In the genomic region with DNA sequence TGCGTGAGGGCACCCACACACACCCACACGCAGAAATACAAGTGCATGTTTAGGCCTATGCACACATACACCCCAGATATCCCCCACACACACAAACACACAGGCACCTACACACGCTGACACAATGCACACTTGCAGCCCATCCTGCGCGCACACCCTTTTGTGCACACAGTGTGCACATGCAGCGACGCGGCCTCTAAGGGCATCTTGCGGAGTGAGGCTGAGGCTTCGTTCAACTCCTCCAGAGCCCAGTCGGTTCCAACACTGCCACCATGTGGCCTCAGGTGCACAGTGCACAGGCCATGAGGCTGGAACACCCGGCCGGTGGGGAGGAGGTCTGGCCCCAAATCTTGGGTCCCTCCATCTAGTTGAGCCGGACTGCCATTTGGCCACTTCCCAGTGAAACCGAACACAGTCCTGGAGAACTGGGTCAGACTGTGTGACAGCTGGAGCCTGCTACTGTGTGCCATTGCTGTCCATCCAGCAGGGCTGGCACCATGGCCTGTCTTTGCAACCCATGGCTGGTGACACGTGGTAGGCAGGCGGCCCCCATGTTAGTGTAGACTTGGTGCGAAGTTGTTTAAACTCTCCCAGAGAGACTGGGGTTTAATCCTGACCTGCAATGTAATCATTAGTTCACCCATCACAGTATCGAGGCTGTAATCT, we compare ENCODE assay signal across 9 cellular contexts.
DNase-seq lines count a peak whose midpoint lies in the region; ATAC-seq, FAIRE-seq and TF ChIP-seq lines count a peak whose summit lies in the region.
"Had no signal": no experiment of that assay in that cellular context is flagged by ENCODE, and none has a peak within 500 bp of the region (broad histone marks: within the 10 kb centered on the region; RNA-seq: fewer than 3 reads in every experiment).

No MANE protein-coding gene starts in this region.

- FAIRE-seq in bronchial epithelial cell (lab: Jason Lieb, UNC) (peak; percentile 50), kidney (lab: Jason Lieb, UNC) (no peak)
- FAIRE-seq: TTC549 had no signal

- H3K9me3 Mint-ChIP-seq in Calu3 (ENCODE audit: low read depth, unreplicated experiment) = no peaks in the 10 kb centered on the region
- peaks cover 3% of the 10 kb centered on the region; the same call in 1 of the 2 replicates for H3K9me3 Mint-ChIP-seq in WTC11

- no peak overlapping the region for H3K27ac ChIP-seq in kidney (ENCODE audit: low read depth in 2 of 2, low read length in 2 of 2)

- H3K36me3 ChIP-seq in bronchial epithelial cell (ENCODE audit: control insufficient read depth, insufficient read depth, low read length) (no peaks in the 10 kb centered on the region), kidney (ENCODE audit: control insufficient read depth in 1 of 2, insufficient read depth in 2 of 2, low read length in 2 of 2) (no peaks in the 10 kb centered on the region)

- H3K27ac Mint-ChIP-seq in Calu3 (ENCODE audit: unreplicated experiment) (no peak overlapping the region), WTC11 (no peak overlapping the region)

- intact Hi-C loops in Calu3 (cut with micrococcal nuclease; ENCODE audit: unreplicated experiment) = loop anchor here (5.0 kb wide), 1 partner anchor 822 kb away; no protein-coding TSS in a partner anchor
- intact Hi-C loops in kidney (cut with DNase I) = loop anchor here (10.0 kb wide), 1 partner anchor 824 kb away; no protein-coding TSS in a partner anchor

- H3K36me3 Mint-ChIP-seq in Calu3 (ENCODE audit: insufficient read depth, unreplicated experiment) = no peaks in the 10 kb centered on the region
- no peaks in the 10 kb centered on the region for H3K36me3 Mint-ChIP-seq in WTC11

- H3K9ac ChIP-seq in kidney (ENCODE audit: low read length in 2 of 2) = no peak overlapping the region

- no TSS peak for BruUV-seq in Calu3 (replicated peaks; lab: Mats Ljungman, UMichigan)

- DNase-seq in Calu3 = peak; percentile 69
- DNase-seq in HCEC 1CT = peak; percentile 49
- peak; percentile 38 for DNase-seq in NCI-H2081 treated with DMSO at 0.1 percent for 48 hours (lab: John Stamatoyannopoulos, UW)
- peak; percentile 89 for DNase-seq in WTC11 (ENCODE audit: low spot score)
- peak; percentile 49 for DNase-seq in bronchial epithelial cell (ENCODE audit: low read depth)
- DNase-seq in kidney = no peak
- DNase-seq in stimulated activated CD4-positive, alpha-beta T cell treated with anti-CD3 and anti-CD28 coated beads, Interleukin-1b, Interleukin-23, amount 100 ng/mL, for 4 hours (ENCODE audit: low read depth in 2 of 2) = peak; percentile 41 to 55

- TF ChIP-seq CTCF in Calu3 (IDR thresholded peaks at IDR 0.05; ENCODE audit: unreplicated experiment) (peak; percentile 78), WTC11 (IDR thresholded peaks at IDR 0.05) (peak; percentile 91), bronchial epithelial cell (IDR thresholded peaks at IDR 0.05; ENCODE audit: insufficient read depth, low read length, severe bottlenecking) (peak; percentile 95), kidney (IDR thresholded peaks at IDR 0.05; ENCODE audit: borderline replicate concordance, extremely low read depth, insufficient read depth) (peak; percentile 92)

- peaks cover 3% of the 10 kb centered on the region for H3K27me3 ChIP-seq in bronchial epithelial cell (ENCODE audit: control insufficient read depth, insufficient read depth, low read length)

- H3K27me3 Mint-ChIP-seq in Calu3 (ENCODE audit: unreplicated experiment) = peaks cover 92% of the 10 kb centered on the region
- peaks cover 10% of the 10 kb centered on the region for H3K27me3 Mint-ChIP-seq in WTC11 (ENCODE audit: low read depth)

- POLR2A ChIA-PET in WTC11 (lab: Charles Lee) = no interaction called here

- peak; percentile 98 for ATAC-seq in WTC11
- no peak for ATAC-seq in HG03342 (IDR thresholded peaks at IDR 0.05; ENCODE audit: unreplicated experiment)

- no peaks in the 10 kb centered on the region for H3K9me3 ChIP-seq in kidney (ENCODE audit: control insufficient read depth in 1 of 2, low read length in 2 of 2)

- no peaks in the 10 kb centered on the region for H3K4me1 ChIP-seq in kidney (ENCODE audit: control insufficient read depth in 1 of 2, insufficient read depth in 1 of 2, low read depth in 1 of 2, low read length in 2 of 2)

- H3K4me1 Mint-ChIP-seq in Calu3 (ENCODE audit: low read depth, unreplicated experiment) = no peaks in the 10 kb centered on the region
- H3K4me1 Mint-ChIP-seq in WTC11 = peaks cover 3% of the 10 kb centered on the region; the same call in 1 of the 2 replicates

- no peak overlapping the region for H3K4me3 Mint-ChIP-seq in Calu3 (ENCODE audit: low read depth, unreplicated experiment)
- no peak overlapping the region for H3K4me3 Mint-ChIP-seq in WTC11

- H3K4me3 ChIP-seq in bronchial epithelial cell (ENCODE audit: low read depth, low read length) = no peak overlapping the region
- H3K4me3 ChIP-seq in kidney (ENCODE audit: low read length in 2 of 2) = no peak overlapping the region

- CTCF ChIA-PET in Calu3 (lab: Charles Lee) = no interaction called here
- CTCF ChIA-PET in WTC11 (lab: Charles Lee) = interaction anchor here (1.0 kb wide), 1 partner anchor 83 kb away, joined by 3 read pairs; no protein-coding TSS in a partner anchor

TF ChIP-seq in WTC11, 78 proteins besides CTCF, POLR2A, EP300 and RAD21 (continues in another document):
- no peak for TF ChIP-seq ZNF671 (CRISPR knock-in tag; IDR thresholded peaks at IDR 0.05)
- TF ChIP-seq ATF1 (CRISPR knock-in tag; IDR thresholded peaks at IDR 0.05) = no peak
- no peak for TF ChIP-seq HMGA2 (CRISPR knock-in tag; IDR thresholded peaks at IDR 0.05)
- TF ChIP-seq, protein P1, sequence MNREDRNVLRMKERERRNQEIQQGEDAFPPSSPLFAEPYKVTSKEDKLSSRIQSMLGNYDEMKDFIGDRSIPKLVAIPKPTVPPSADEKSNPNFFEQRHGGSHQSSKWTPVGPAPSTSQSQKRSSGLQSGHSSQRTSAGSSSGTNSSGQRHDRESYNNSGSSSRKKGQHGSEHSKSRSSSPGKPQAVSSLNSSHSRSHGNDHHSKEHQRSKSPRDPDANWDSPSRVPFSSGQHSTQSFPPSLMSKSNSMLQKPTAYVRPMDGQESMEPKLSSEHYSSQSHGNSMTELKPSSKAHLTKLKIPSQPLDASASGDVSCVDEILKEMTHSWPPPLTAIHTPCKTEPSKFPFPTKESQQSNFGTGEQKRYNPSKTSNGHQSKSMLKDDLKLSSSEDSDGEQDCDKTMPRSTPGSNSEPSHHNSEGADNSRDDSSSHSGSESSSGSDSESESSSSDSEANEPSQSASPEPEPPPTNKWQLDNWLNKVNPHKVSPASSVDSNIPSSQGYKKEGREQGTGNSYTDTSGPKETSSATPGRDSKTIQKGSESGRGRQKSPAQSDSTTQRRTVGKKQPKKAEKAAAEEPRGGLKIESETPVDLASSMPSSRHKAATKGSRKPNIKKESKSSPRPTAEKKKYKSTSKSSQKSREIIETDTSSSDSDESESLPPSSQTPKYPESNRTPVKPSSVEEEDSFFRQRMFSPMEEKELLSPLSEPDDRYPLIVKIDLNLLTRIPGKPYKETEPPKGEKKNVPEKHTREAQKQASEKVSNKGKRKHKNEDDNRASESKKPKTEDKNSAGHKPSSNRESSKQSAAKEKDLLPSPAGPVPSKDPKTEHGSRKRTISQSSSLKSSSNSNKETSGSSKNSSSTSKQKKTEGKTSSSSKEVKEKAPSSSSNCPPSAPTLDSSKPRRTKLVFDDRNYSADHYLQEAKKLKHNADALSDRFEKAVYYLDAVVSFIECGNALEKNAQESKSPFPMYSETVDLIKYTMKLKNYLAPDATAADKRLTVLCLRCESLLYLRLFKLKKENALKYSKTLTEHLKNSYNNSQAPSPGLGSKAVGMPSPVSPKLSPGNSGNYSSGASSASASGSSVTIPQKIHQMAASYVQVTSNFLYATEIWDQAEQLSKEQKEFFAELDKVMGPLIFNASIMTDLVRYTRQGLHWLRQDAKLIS (CRISPR knock-in tag; IDR thresholded peaks at IDR 0.05; ENCODE audit: borderline replicate concordance) = no peak
- TF ChIP-seq ZNF423 (CRISPR knock-in tag; IDR thresholded peaks at IDR 0.05) = no peak
- TF ChIP-seq NR1H2 (CRISPR knock-in tag; IDR thresholded peaks at IDR 0.05) = no peak
- no peak for TF ChIP-seq MXD4 (CRISPR knock-in tag; IDR thresholded peaks at IDR 0.05; ENCODE audit: borderline replicate concordance)
- TF ChIP-seq ZNF396 (CRISPR knock-in tag; IDR thresholded peaks at IDR 0.05; ENCODE audit: borderline replicate concordance) = no peak
- no peak for TF ChIP-seq ESRRA (CRISPR knock-in tag; IDR thresholded peaks at IDR 0.05; ENCODE audit: borderline replicate concordance)
- no peak for TF ChIP-seq SMAD4 (CRISPR knock-in tag; IDR thresholded peaks at IDR 0.05)
- no peak for TF ChIP-seq JUN (CRISPR knock-in tag; IDR thresholded peaks at IDR 0.05)
- TF ChIP-seq, protein P2, sequence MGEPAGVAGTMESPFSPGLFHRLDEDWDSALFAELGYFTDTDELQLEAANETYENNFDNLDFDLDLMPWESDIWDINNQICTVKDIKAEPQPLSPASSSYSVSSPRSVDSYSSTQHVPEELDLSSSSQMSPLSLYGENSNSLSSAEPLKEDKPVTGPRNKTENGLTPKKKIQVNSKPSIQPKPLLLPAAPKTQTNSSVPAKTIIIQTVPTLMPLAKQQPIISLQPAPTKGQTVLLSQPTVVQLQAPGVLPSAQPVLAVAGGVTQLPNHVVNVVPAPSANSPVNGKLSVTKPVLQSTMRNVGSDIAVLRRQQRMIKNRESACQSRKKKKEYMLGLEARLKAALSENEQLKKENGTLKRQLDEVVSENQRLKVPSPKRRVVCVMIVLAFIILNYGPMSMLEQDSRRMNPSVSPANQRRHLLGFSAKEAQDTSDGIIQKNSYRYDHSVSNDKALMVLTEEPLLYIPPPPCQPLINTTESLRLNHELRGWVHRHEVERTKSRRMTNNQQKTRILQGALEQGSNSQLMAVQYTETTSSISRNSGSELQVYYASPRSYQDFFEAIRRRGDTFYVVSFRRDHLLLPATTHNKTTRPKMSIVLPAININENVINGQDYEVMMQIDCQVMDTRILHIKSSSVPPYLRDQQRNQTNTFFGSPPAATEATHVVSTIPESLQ (CRISPR knock-in tag; IDR thresholded peaks at IDR 0.05) = no peak
- no peak for TF ChIP-seq ZBTB21 (CRISPR knock-in tag; IDR thresholded peaks at IDR 0.05; ENCODE audit: borderline replicate concordance)
- peak; percentile 62; the same call in 1 of the 2 replicates for TF ChIP-seq TEAD1 (CRISPR knock-in tag; IDR thresholded peaks at IDR 0.05)
- TF ChIP-seq, protein P3, sequence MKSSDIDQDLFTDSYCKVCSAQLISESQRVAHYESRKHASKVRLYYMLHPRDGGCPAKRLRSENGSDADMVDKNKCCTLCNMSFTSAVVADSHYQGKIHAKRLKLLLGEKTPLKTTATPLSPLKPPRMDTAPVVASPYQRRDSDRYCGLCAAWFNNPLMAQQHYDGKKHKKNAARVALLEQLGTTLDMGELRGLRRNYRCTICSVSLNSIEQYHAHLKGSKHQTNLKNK (CRISPR knock-in tag; IDR thresholded peaks at IDR 0.05) = no peak
